Comparison of ENCODE assay signal across 16 cellular contexts in the genomic region with DNA sequence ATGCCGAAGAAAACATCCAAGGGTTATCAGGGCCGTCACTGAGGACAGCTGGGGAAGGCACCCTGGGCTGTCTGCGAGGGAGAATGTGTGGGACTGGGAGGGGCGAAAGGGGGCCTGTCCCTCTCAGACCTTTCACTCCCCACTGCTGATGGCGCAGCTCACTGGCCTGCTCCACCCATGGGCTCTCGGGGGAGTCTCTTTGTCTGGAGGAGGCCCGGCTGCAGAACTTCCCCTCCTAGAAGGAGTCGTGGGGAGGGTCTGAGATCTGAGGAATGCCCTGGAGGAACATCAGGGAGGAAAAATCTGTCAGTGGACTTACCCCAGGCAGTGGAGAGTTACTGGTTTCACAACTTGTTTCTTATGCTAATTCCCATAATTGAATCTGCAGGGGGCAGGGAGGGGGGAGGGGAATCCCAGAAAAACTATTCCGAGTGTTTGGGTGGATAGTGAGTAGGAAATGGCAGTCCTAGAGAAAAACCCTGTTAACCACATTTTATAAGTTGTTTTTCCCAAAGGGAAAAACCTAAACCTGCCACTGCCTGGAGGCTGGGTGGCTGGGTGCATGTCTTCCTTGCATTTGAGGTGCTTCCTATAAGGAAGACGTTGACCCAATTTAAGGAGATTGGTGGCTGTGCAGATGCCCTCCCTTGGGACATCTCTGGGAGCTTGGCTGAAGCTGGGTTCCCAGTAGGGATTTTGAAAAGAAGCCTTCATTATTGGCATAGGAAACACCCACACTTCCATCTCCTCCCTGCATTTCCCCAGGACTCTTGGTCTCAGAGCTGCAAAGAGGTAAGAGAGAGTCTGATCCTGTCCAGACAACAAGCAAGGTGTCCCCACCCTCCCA. TPM values are rescaled to one million over a fixed set of nuclear protein-coding genes. Genes with fewer than 3 reads are reported as not detected.
A peak's percentile ranks its signal among the peaks of the same experiment; 100 is the strongest.
DNase-seq lines count a peak whose midpoint lies in the region; ATAC-seq and TF ChIP-seq lines count a peak whose summit lies in the region.
"Had no signal": no experiment of that assay in that cellular context is flagged by ENCODE, and none has a peak within 500 bp of the region (broad histone marks: within the 10 kb centered on the region; RNA-seq: fewer than 3 reads in every experiment).

No MANE protein-coding gene starts in this region.

- H3K9me3 ChIP-seq in iPS-15b (ENCODE audit: control insufficient read depth, insufficient read depth, low read length) (no peaks in the 10 kb centered on the region), prostate gland (no peaks in the 10 kb centered on the region), mucosa of descending colon (no peaks in the 10 kb centered on the region)

- CTCF ChIA-PET in RWPE1 (lab: Yijun Ruan, JAX) = no interaction called here

- H3K36me3 ChIP-seq in GM23338 (ENCODE audit: insufficient read depth) = no peaks in the 10 kb centered on the region
- no peaks in the 10 kb centered on the region for H3K36me3 ChIP-seq in iPS-15b (ENCODE audit: control insufficient read depth, insufficient read depth, low read length)
- H3K36me3 ChIP-seq in prostate gland = no peaks in the 10 kb centered on the region
- H3K36me3 ChIP-seq in mucosa of descending colon (ENCODE audit: low read depth) = no peaks in the 10 kb centered on the region
- H3K36me3 ChIP-seq: cardiac muscle cell had no signal

- H3K4me2 ChIP-seq in GM23338 = peak overlapping the region; percentile 58

- H3K4me1 Mint-ChIP-seq in GM23338 = peaks cover 40% of the 10 kb centered on the region

- peak overlapping the region; percentile 77; the same call in 1 of the 2 replicates for H3K27ac ChIP-seq in GM23338 (ENCODE audit: low read depth)
- H3K27ac ChIP-seq in RWPE1 = peak overlapping the region; percentile 45
- H3K27ac ChIP-seq in prostate gland = peak overlapping the region; percentile 60 to 69
- H3K27ac ChIP-seq: cardiac muscle cell had no signal

- TF ChIP-seq POLR2A in prostate gland (IDR thresholded peaks at IDR 0.05) = no peak

- H3K36me3 Mint-ChIP-seq in GM23338 (ENCODE audit: low read depth) = no peaks in the 10 kb centered on the region
- H3K36me3 Mint-ChIP-seq: activated naive CD8-positive, alpha-beta T cell treated with anti-CD3 and anti-CD28 coated beads, Interleukin-2, amount 10 ng/mL, durations not matched to agents 7 days and 5 days had no signal

- TF ChIP-seq CTCF in GM23338 (conservative IDR thresholded peaks at IDR 0.05; ENCODE audit: low read depth in 2 of 2) (no peak), RWPE1 (conservative IDR thresholded peaks at IDR 0.05; ENCODE audit: low read depth) (no peak), prostate gland (IDR thresholded peaks at IDR 0.05) (no peak), mucosa of descending colon (IDR thresholded peaks at IDR 0.05) (no peak)

- POLR2A ChIA-PET in RWPE1 (lab: Yijun Ruan, JAX; ENCODE audit: low non-redundant PET) = interaction anchor here (1.0 kb wide), 1 partner anchor 45 kb away, joined by 3 read pairs; no protein-coding TSS in a partner anchor

- H3K9me3 Mint-ChIP-seq in GM23338 = no peaks in the 10 kb centered on the region; the same call in 2 of the 3 replicates
- H3K9me3 Mint-ChIP-seq: activated naive CD8-positive, alpha-beta T cell treated with anti-CD3 and anti-CD28 coated beads, Interleukin-2, amount 10 ng/mL, durations not matched to agents 7 days and 5 days had no signal

- H3K79me2 ChIP-seq in GM23338 (replicated peaks; ENCODE audit: insufficient read depth) = no peaks in the 10 kb centered on the region

- WGBS in prostate gland = 78% methylated on average over 10 of the region's 10 CpGs

- peaks cover 8% of the 10 kb centered on the region; the same call in 1 of the 2 replicates for H3F3A ChIP-seq in GM23338 (replicated peaks; ENCODE audit: low read depth)

- H3K27me3 ChIP-seq in GM23338 (ENCODE audit: insufficient read depth) (no peaks in the 10 kb centered on the region), iPS-15b (ENCODE audit: control insufficient read depth, insufficient read depth, low read length) (no peaks in the 10 kb centered on the region), prostate gland (replicated peaks; ENCODE audit: insufficient read depth) (no peaks in the 10 kb centered on the region)
- H3K27me3 ChIP-seq: cardiac muscle cell had no signal

- intact Hi-C loops in prostate gland (cut with DNase I) (no loop called here), mucosa of descending colon (cut with DNase I, micrococcal nuclease) (no loop called here)

- no peaks in the 10 kb centered on the region for H3K9me2 ChIP-seq in GM23338 (ENCODE audit: insufficient read depth)

- peak; percentile 69 for DNase-seq in GM23338 (ENCODE audit: low spot score)
- no peak for DNase-seq in RWPE1 (ENCODE audit: low spot score)
- DNase-seq in prostate gland (ENCODE audit: low spot score) = no peak
- DNase-seq in mucosa of descending colon = no peak
- DNase-seq in NCI-H2029 treated with DMSO at 0.1 percent for 48 hours (lab: John Stamatoyannopoulos, UW) = no peak
- DNase-seq in Ammon's horn (ENCODE audit: low spot score) = no peak
- DNase-seq: activated CD4-positive, alpha-beta T cell treated with anti-CD3 and anti-CD28 coated beads for 48 hours; activated naive CD8-positive, alpha-beta T cell treated with anti-CD3 and anti-CD28 coated beads, Interleukin-2, amount 10 ng/mL, durations not matched to agents 7 days and 5 days; Calu3; KBM-7; NCI-H2227 treated with DMSO at 0.1 percent for 48 hours; stimulated activated naive CD4-positive, alpha-beta T cell; T1000 had no signal

- H3K4me3 ChIP-seq in GM23338 (peak overlapping the region; percentile 26), iPS-15b (ENCODE audit: low read depth, low read length) (peak overlapping the region; percentile 26), prostate gland (no peak overlapping the region), mucosa of descending colon (no peak overlapping the region)
- H3K4me3 ChIP-seq: cardiac muscle cell had no signal

- peak; percentile 71 for ATAC-seq in GM23338
- no peak for ATAC-seq in mucosa of descending colon
- no peak for ATAC-seq in GM19463 (IDR thresholded peaks at IDR 0.05; ENCODE audit: unreplicated experiment)

- no peak overlapping the region for H3K9ac ChIP-seq in iPS-15b (ENCODE audit: low read depth, low read length)

- peak overlapping the region; percentile 46 for H3K4me3 Mint-ChIP-seq in GM23338
- H3K4me3 Mint-ChIP-seq: activated naive CD8-positive, alpha-beta T cell treated with anti-CD3 and anti-CD28 coated beads, Interleukin-2, amount 10 ng/mL, durations not matched to agents 7 days and 5 days had no signal

- no peaks in the 10 kb centered on the region for H4K20me1 ChIP-seq in GM23338 (replicated peaks; ENCODE audit: insufficient read depth)

- H3K27me3 Mint-ChIP-seq in GM23338 (ENCODE audit: insufficient read depth, low read depth, poor library complexity) = peaks cover 35% of the 10 kb centered on the region
- H3K27me3 Mint-ChIP-seq: activated naive CD8-positive, alpha-beta T cell treated with anti-CD3 and anti-CD28 coated beads, Interleukin-2, amount 10 ng/mL, durations not matched to agents 7 days and 5 days had no signal

- H2AFZ ChIP-seq in GM23338 = peak overlapping the region; percentile 67

- H3K4me1 ChIP-seq in GM23338 (ENCODE audit: insufficient read depth) (peaks cover 30% of the 10 kb centered on the region), iPS-15b (ENCODE audit: control insufficient read depth, insufficient read depth, low read length) (peaks cover 13% of the 10 kb centered on the region), prostate gland (replicated peaks) (no peaks in the 10 kb centered on the region), mucosa of descending colon (ENCODE audit: low read depth) (no peaks in the 10 kb centered on the region)

- peak overlapping the region; percentile 91 for H3K27ac Mint-ChIP-seq in GM23338
- H3K27ac Mint-ChIP-seq: activated naive CD8-positive, alpha-beta T cell treated with anti-CD3 and anti-CD28 coated beads, Interleukin-2, amount 10 ng/mL, durations not matched to agents 7 days and 5 days had no signal

TF ChIP-seq in GM23338, 12 proteins besides CTCF, POLR2A, EP300 and RAD21 (continues in another document):
- TF ChIP-seq EZH2phosphoT487 (IDR thresholded peaks at IDR 0.05; ENCODE audit: unreplicated experiment) (no peak), STAT1 (IDR thresholded peaks at IDR 0.05; ENCODE audit: unreplicated experiment) (no peak)
- TF ChIP-seq, protein P1, sequence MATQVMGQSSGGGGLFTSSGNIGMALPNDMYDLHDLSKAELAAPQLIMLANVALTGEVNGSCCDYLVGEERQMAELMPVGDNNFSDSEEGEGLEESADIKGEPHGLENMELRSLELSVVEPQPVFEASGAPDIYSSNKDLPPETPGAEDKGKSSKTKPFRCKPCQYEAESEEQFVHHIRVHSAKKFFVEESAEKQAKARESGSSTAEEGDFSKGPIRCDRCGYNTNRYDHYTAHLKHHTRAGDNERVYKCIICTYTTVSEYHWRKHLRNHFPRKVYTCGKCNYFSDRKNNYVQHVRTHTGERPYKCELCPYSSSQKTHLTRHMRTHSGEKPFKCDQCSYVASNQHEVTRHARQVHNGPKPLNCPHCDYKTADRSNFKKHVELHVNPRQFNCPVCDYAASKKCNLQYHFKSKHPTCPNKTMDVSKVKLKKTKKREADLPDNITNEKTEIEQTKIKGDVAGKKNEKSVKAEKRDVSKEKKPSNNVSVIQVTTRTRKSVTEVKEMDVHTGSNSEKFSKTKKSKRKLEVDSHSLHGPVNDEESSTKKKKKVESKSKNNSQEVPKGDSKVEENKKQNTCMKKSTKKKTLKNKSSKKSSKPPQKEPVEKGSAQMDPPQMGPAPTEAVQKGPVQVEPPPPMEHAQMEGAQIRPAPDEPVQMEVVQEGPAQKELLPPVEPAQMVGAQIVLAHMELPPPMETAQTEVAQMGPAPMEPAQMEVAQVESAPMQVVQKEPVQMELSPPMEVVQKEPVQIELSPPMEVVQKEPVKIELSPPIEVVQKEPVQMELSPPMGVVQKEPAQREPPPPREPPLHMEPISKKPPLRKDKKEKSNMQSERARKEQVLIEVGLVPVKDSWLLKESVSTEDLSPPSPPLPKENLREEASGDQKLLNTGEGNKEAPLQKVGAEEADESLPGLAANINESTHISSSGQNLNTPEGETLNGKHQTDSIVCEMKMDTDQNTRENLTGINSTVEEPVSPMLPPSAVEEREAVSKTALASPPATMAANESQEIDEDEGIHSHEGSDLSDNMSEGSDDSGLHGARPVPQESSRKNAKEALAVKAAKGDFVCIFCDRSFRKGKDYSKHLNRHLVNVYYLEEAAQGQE (IDR thresholded peaks at IDR 0.05; ENCODE audit: unreplicated experiment) = no peak

RNA-seq across cellular contexts. Expression of a gene that starts 11.7 kb away (rescaled TPM):
- total RNA-seq in GM23338 (2014; rRNA removed; shearing (Covaris generic)) = 69.7 and 80.7 TPM in 2 replicates
- polyA plus RNA-seq in GM23338 (2016; fragmentation: Nextera tagmentation; extraction: Ambion mirVana) = 15.4 and 16.8 TPM in 2 replicates
- 10 to 100 TPM; 35.8 to 45.9 TPM for total RNA-seq in prostate gland
- total RNA-seq in mucosa of descending colon = 10 to 100 TPM; 14.4 to 83.8 (median 17.5) TPM

RNA-seq across cellular contexts. Expression of a gene that starts 23.8 kb away (rescaled TPM):
- 17.5 and 18.3 TPM in 2 replicates for total RNA-seq in GM23338 (2014; rRNA removed; shearing (Covaris generic))
- 32.0 and 33.8 TPM in 2 replicates for polyA plus RNA-seq in GM23338 (2016; fragmentation: Nextera tagmentation; extraction: Ambion mirVana)
- total RNA-seq in prostate gland = 10 to 100 TPM; 21.2 to 38.7 TPM
- 10 to 100 TPM; 11.2 to 14.1 (median 12.2) TPM for total RNA-seq in mucosa of descending colon

RNA-seq across cellular contexts. Expression of a gene that starts 37.8 kb away (rescaled TPM):
- 4.0 and 6.5 TPM in 2 replicates for total RNA-seq in GM23338 (2014; rRNA removed; shearing (Covaris generic))
- 2.9 and 5.0 TPM in 2 replicates for polyA plus RNA-seq in GM23338 (2016; fragmentation: Nextera tagmentation; extraction: Ambion mirVana)
- total RNA-seq in prostate gland (10 to 100 TPM; 11.4 to 15.2 TPM), mucosa of descending colon (1 to 10 TPM; 3.2 to 5.1 (median 4.9) TPM)

Comparison
In these comparisons a context has a peak if more than half of its experiments do, and no peak if none do; other contexts are left out.
1. H3K4me3 ChIP-seq: peak in GM23338 (single experiment) and iPS-15b (single experiment); none in prostate gland (0 of 2) and mucosa of descending colon (single experiment).
2. Peak in every context shown above with its lines, with median percentiles within 50 percentile points of each other: H3K27ac ChIP-seq.